8 cellular contexts compared by ENCODE assay signal in genomic region chr10:29448756-29449592, GRCh38.
A peak's percentile ranks its signal among the peaks of the same experiment; 100 is the strongest.
DNase-seq lines count a peak whose midpoint lies in the region; ATAC-seq, FAIRE-seq and TF ChIP-seq lines count a peak whose summit lies in the region.
"Not testable (repeated sequence)": the region's sequence is repeated elsewhere in the genome, so short reads cannot be mapped to it uniquely, and the experiment has no call there.

No MANE protein-coding gene starts in this region.

- not testable (repeated sequence) for H3K9me1 ChIP-seq in endothelial cell of umbilical vein (replicated peaks; ENCODE audit: control insufficient read depth, extremely low read depth, insufficient read depth, low read length)

- not testable (repeated sequence) for H3K79me2 ChIP-seq in endothelial cell of umbilical vein (ENCODE audit: control insufficient read depth, insufficient read depth, low read length)

- CTCF ChIA-PET in Panc1 (lab: Charles Lee), result not testable (repeated sequence)
- CTCF ChIA-PET in endothelial cell of umbilical vein (lab: Charles Lee), result interaction anchor here (0.5 to 1.7 kb wide), 5 partner anchors 24 to 74 kb away, joined by 3 to 9 read pairs (median 4); no protein-coding TSS in a partner anchor

- ATAC-seq in GM21526 (IDR thresholded peaks at IDR 0.05; ENCODE audit: low FRiP score, unreplicated experiment) (peak; percentile 78), Panc1 (peak; percentile 95)

- not testable (repeated sequence) for H3K9ac ChIP-seq in endothelial cell of umbilical vein (replicated peaks; ENCODE audit: extremely low read depth, insufficient read depth, low read length)

- peak overlapping the region; percentile 33 for H3K4me2 ChIP-seq in endothelial cell of umbilical vein (ENCODE audit: insufficient read depth, low read length)

- DNase-seq in DMS 273 (lab: John Stamatoyannopoulos, UW; ENCODE audit: unreplicated experiment) (peak; percentile 74), HuH-7.5 (ENCODE audit: low spot score) (peak; percentile 44), Panc1 (ENCODE audit: low read depth, low spot score) (peak; percentile 36), activated T-cell treated with anti-CD3 and anti-CD28 coated beads for 1 hour (ENCODE audit: low read depth) (peak; percentile 71), endothelial cell of umbilical vein (ENCODE audit: low read depth, low spot score) (peak; percentile 75), middle frontal gyrus (ENCODE audit: extremely low spot score, low spot score) (peak; percentile 38)
- peak; percentile 50 to 57 for DNase-seq in stimulated activated CD8-positive, alpha-beta memory T cell treated with anti-CD3 and anti-CD28 coated beads, Interleukin-2, amount 100 ng/mL, for 1 hour (ENCODE audit: low read depth in 2 of 2)

- not testable (repeated sequence) for TF ChIP-seq POLR2A in endothelial cell of umbilical vein (IDR thresholded peaks at IDR 0.05; ENCODE audit: low read depth, low read length)

- not testable (repeated sequence) for H2AFZ ChIP-seq in endothelial cell of umbilical vein (ENCODE audit: low read depth, low read length)

- dilution Hi-C loops in endothelial cell of umbilical vein (cut with MboI; ENCODE audit: extremely low pct_ligation_motif_present, low sequenced_read_pairs), result not testable (repeated sequence)

- BruUV-seq in Panc1 (replicated peaks; lab: Mats Ljungman, UMichigan); endothelial cell of umbilical vein (replicated peaks; lab: Mats Ljungman, UMichigan): not testable (repeated sequence)

- H3K27ac ChIP-seq in Panc1 (ENCODE audit: low read length); endothelial cell of umbilical vein (ENCODE audit: insufficient read depth, low read depth, low read length): not testable (repeated sequence)

- H3K4me1 ChIP-seq in Panc1 (ENCODE audit: control insufficient read depth, insufficient read depth, low read length); endothelial cell of umbilical vein (ENCODE audit: control insufficient read depth, extremely low read depth, insufficient read depth, low read length): not testable (repeated sequence)

- intact Hi-C loops in Panc1 (cut with micrococcal nuclease; ENCODE audit: unreplicated experiment) (loop anchor here (5.0 kb wide), 1 partner anchor 72 kb away; no protein-coding TSS in a partner anchor), endothelial cell of umbilical vein (cut with micrococcal nuclease) (loop anchor here (1.0 kb wide), 2 partner anchors 63 to 72 kb away; no protein-coding TSS in a partner anchor)

- H4K20me1 ChIP-seq in endothelial cell of umbilical vein (replicated peaks; ENCODE audit: control insufficient read depth, extremely low read depth, insufficient read depth, low read length), result not testable (repeated sequence)

- TF ChIP-seq CTCF in Panc1 (IDR thresholded peaks at IDR 0.05) (peak; percentile 70), endothelial cell of umbilical vein (IDR thresholded peaks at IDR 0.05; ENCODE audit: extremely low read depth in 1 of 2, insufficient read depth in 1 of 2, low read depth in 1 of 2, low read length in 2 of 2) (peak; percentile 42 to 80)

- H3K9me3 ChIP-seq in Panc1 (ENCODE audit: control insufficient read depth, insufficient read depth, low read depth, low read length); endothelial cell of umbilical vein (replicated peaks; ENCODE audit: control insufficient read depth, insufficient read depth, low read length): not testable (repeated sequence)

- H3K36me3 ChIP-seq in Panc1 (ENCODE audit: control insufficient read depth, insufficient read depth, low read length); endothelial cell of umbilical vein (ENCODE audit: control insufficient read depth in 2 of 2, extremely low read depth in 1 of 2, insufficient read depth in 2 of 2, low read length in 2 of 2): not testable (repeated sequence)

- H3K4me3 ChIP-seq in Panc1 (ENCODE audit: low read depth in 2 of 2, low read length in 2 of 2); endothelial cell of umbilical vein (replicated peaks in 1 of 3; ENCODE audit: insufficient read depth in 1 of 3, low read depth in 1 of 3, low read length in 3 of 3): not testable (repeated sequence)

- FAIRE-seq in endothelial cell of umbilical vein (lab: Jason Lieb, UNC), result peak; percentile 98

- in situ Hi-C loops in Panc1 (cut with HindIII; ENCODE audit: low pct_unique_long_range_greater_than_20kb, low sequenced_read_pairs), result not testable (repeated sequence)

- POLR2A ChIA-PET in Panc1 (lab: Charles Lee); endothelial cell of umbilical vein (lab: Charles Lee): not testable (repeated sequence)

- not testable (repeated sequence) for H3K27me3 ChIP-seq in Panc1 (ENCODE audit: control insufficient read depth, insufficient read depth, low read length); endothelial cell of umbilical vein (ENCODE audit: control insufficient read depth in 2 of 2, insufficient read depth in 2 of 2, low read length in 2 of 2)
